In genomic region chr17:55324296-55324978, GRCh38 we compare ENCODE assay signal across 26 cellular contexts. TPM values are rescaled to one million over a fixed set of nuclear protein-coding genes. Genes with fewer than 3 reads are reported as not detected.
DNase-seq lines count a peak whose midpoint lies in the region; ATAC-seq and TF ChIP-seq lines count a peak whose summit lies in the region.
"Had no signal": no experiment of that assay in that cellular context is flagged by ENCODE, and none has a peak within 500 bp of the region (broad histone marks: within the 10 kb centered on the region; RNA-seq: fewer than 3 reads in every experiment).

No MANE protein-coding gene starts in this region.

- WGBS in heart left ventricle, 4 donors, result 89 to 91% (median 89%) methylated on average over 9 of the region's 9 CpGs

- no peaks in the 10 kb centered on the region for H3K4me1 Mint-ChIP-seq in activated CD8-positive, alpha-beta T cell treated with anti-CD3 and anti-CD28 coated beads for 36 hours (ENCODE audit: low read depth)
- H3K4me1 Mint-ChIP-seq: activated T-helper 17 cell treated with anti-CD3 and anti-CD28 coated beads, Interleukin-2, amount 50 U/mL, for 72 hours; stimulated activated memory B cell treated with anti-CD40 and anti-IgM and Interleukin-4, amounts not matched to agents 10 μg/mL and 1 μg/mL and 100 μg/mL, for 72 hours; T-cell had no signal

- H3K27ac ChIP-seq in heart left ventricle (no peak overlapping the region), parathyroid adenoma (no peak overlapping the region)
- H3K27ac ChIP-seq: BLaER1 treated with 17β-estradiol and CSF1 and Interleukin-3, amounts not matched to agents 10 nM and 100 nM; KMS-11; left lung; RWPE1 had no signal

- H3K4me1 ChIP-seq in heart left ventricle (peaks cover 0 to 3% (median 0%) of the 10 kb centered on the region in 12 donors), parathyroid adenoma (peaks cover 3% of the 10 kb centered on the region)
- H3K4me1 ChIP-seq: BLaER1 treated with 17β-estradiol and CSF1 and Interleukin-3, amounts not matched to agents 10 nM and 100 nM; left lung had no signal

- TF ChIP-seq POLR2A in heart left ventricle (IDR thresholded peaks at IDR 0.05), result no peak

- no peak for ATAC-seq in Right ventricle myocardium inferior
- ATAC-seq in heart left ventricle, result no peak
- no peak for ATAC-seq in activated CD8-positive, alpha-beta T cell treated with anti-CD3 and anti-CD28 coated beads for 36 hours
- no peak for ATAC-seq in GM21717 (IDR thresholded peaks at IDR 0.05; ENCODE audit: unreplicated experiment)
- no peak for ATAC-seq in HG02840 (IDR thresholded peaks at IDR 0.05; ENCODE audit: low FRiP score, unreplicated experiment)
- ATAC-seq: activated T-helper 17 cell treated with anti-CD3 and anti-CD28 coated beads, Interleukin-2, amount 50 U/mL, for 72 hours; left lung; stimulated activated memory B cell treated with anti-CD40 and anti-IgM and Interleukin-4, amounts not matched to agents 10 μg/mL and 1 μg/mL and 100 μg/mL, for 72 hours had no signal

- intact Hi-C loops in Right ventricle myocardium inferior (cut with DNase I) (no loop called here), heart left ventricle (cut with DNase I) (no loop called here)
- intact Hi-C loops in activated CD8-positive, alpha-beta T cell treated with anti-CD3 and anti-CD28 coated beads for 36 hours (cut with micrococcal nuclease), result no loop called here

- peak; percentile 66 for DNase-seq in Right ventricle myocardium inferior (ENCODE audit: missing footprints)
- DNase-seq in heart left ventricle, result no peak
- DNase-seq in HT-29 (ENCODE audit: low spot score), result peak; percentile 16
- DNase-seq in activated CD8-positive, alpha-beta T cell treated with anti-CD3 and anti-CD28 coated beads for 36 hours, result peak; percentile 38
- DNase-seq in NOMO-1 treated with dmso at 0.1 percent for 144 hours (lab: John Stamatoyannopoulos, UW; ENCODE audit: unreplicated experiment), result no peak
- DNase-seq: aorta, COR-L47, left lung, mesenchymal stem cell, MM.1S, NCI-H2081 treated with DMSO at 0.1 percent for 48 hours, NCI-H345, substantia nigra, T-cell, trophoblast cell had no signal

- no peak overlapping the region for H3K4me3 Mint-ChIP-seq in activated CD8-positive, alpha-beta T cell treated with anti-CD3 and anti-CD28 coated beads for 36 hours
- H3K4me3 Mint-ChIP-seq: activated naive CD8-positive, alpha-beta T cell; activated T-helper 17 cell treated with anti-CD3 and anti-CD28 coated beads, Interleukin-2, amount 50 U/mL, for 72 hours; stimulated activated memory B cell treated with anti-CD40 and anti-IgM and Interleukin-4, amounts not matched to agents 10 μg/mL and 1 μg/mL and 100 μg/mL, for 72 hours; T-cell had no signal

- no peaks in the 10 kb centered on the region for H3K9me3 ChIP-seq in heart left ventricle
- no peaks in the 10 kb centered on the region for H3K9me3 ChIP-seq in parathyroid adenoma (ENCODE audit: control insufficient read depth, low read length)
- H3K9me3 ChIP-seq: left lung had no signal

- CTCF ChIA-PET in activated CD8-positive, alpha-beta T cell treated with anti-CD3 and anti-CD28 coated beads for 36 hours (lab: Charles Lee), result interaction anchor here (1.5 to 2.1 kb wide), 2 partner anchors 24 to 32 kb away, joined by 7 to 8 read pairs; no protein-coding TSS in a partner anchor

- POLR2A ChIA-PET in activated CD8-positive, alpha-beta T cell treated with anti-CD3 and anti-CD28 coated beads for 36 hours (lab: Charles Lee), result interaction anchor here (1.5 kb wide), 1 partner anchor 10 kb away, joined by 4 read pairs; no protein-coding TSS in a partner anchor

- H3K27ac Mint-ChIP-seq in activated CD8-positive, alpha-beta T cell treated with anti-CD3 and anti-CD28 coated beads for 36 hours, result no peak overlapping the region
- H3K27ac Mint-ChIP-seq: activated naive CD8-positive, alpha-beta T cell; activated T-helper 17 cell treated with anti-CD3 and anti-CD28 coated beads, Interleukin-2, amount 50 U/mL, for 72 hours; stimulated activated memory B cell treated with anti-CD40 and anti-IgM and Interleukin-4, amounts not matched to agents 10 μg/mL and 1 μg/mL and 100 μg/mL, for 72 hours had no signal

- H3K79me2 ChIP-seq in parathyroid adenoma, result no peaks in the 10 kb centered on the region

- H3K27me3 Mint-ChIP-seq in activated CD8-positive, alpha-beta T cell treated with anti-CD3 and anti-CD28 coated beads for 36 hours, result peaks cover 3% of the 10 kb centered on the region
- H3K27me3 Mint-ChIP-seq: activated naive CD8-positive, alpha-beta T cell; activated T-helper 17 cell treated with anti-CD3 and anti-CD28 coated beads, Interleukin-2, amount 50 U/mL, for 72 hours had no signal

- no peak overlapping the region for H3K9ac ChIP-seq in parathyroid adenoma
- H3K9ac ChIP-seq: BLaER1 treated with 17β-estradiol and CSF1 and Interleukin-3, amounts not matched to agents 10 nM and 100 nM; KMS-11 had no signal

- no peak overlapping the region for H3K4me2 ChIP-seq in parathyroid adenoma (ENCODE audit: low read length)
- H3K4me2 ChIP-seq: BLaER1 treated with 17β-estradiol and CSF1 and Interleukin-3, amounts not matched to agents 10 nM and 100 nM; KMS-11 had no signal

- TF ChIP-seq CTCF in heart left ventricle (IDR thresholded peaks at IDR 0.05) (no peak), parathyroid adenoma (IDR thresholded peaks at IDR 0.05) (peak; percentile 16)
- no peak for TF ChIP-seq CTCF in activated CD8-positive, alpha-beta T cell treated with anti-CD3 and anti-CD28 coated beads for 36 hours (IDR thresholded peaks at IDR 0.05)

- H3K9me3 Mint-ChIP-seq in activated CD8-positive, alpha-beta T cell treated with anti-CD3 and anti-CD28 coated beads for 36 hours, result no peaks in the 10 kb centered on the region

- peaks cover 0 to 32% (median 7%) of the 10 kb centered on the region in 9 donors for H3K36me3 ChIP-seq in heart left ventricle
- no peaks in the 10 kb centered on the region for H3K36me3 ChIP-seq in parathyroid adenoma (ENCODE audit: control insufficient read depth, insufficient read depth, low read length)
- H3K36me3 ChIP-seq: BLaER1 treated with 17β-estradiol and CSF1 and Interleukin-3, amounts not matched to agents 10 nM and 100 nM had no signal

- H3K36me3 Mint-ChIP-seq in activated CD8-positive, alpha-beta T cell treated with anti-CD3 and anti-CD28 coated beads for 36 hours (ENCODE audit: low read depth), result no peaks in the 10 kb centered on the region
- H3K36me3 Mint-ChIP-seq: stimulated activated memory B cell treated with anti-CD40 and anti-IgM and Interleukin-4, amounts not matched to agents 10 μg/mL and 1 μg/mL and 100 μg/mL, for 72 hours; T-cell had no signal

- H3K27me3 ChIP-seq in heart left ventricle (no peaks in the 10 kb centered on the region), parathyroid adenoma (ENCODE audit: control insufficient read depth, insufficient read depth, low read length) (no peaks in the 10 kb centered on the region)
- H3K27me3 ChIP-seq: BLaER1 treated with 17β-estradiol and CSF1 and Interleukin-3, amounts not matched to agents 10 nM and 100 nM; left lung had no signal

- no peak overlapping the region for H3K4me3 ChIP-seq in heart left ventricle
- H3K4me3 ChIP-seq in parathyroid adenoma (ENCODE audit: low read depth, low read length), result no peak overlapping the region
- H3K4me3 ChIP-seq: BLaER1 treated with 17β-estradiol and CSF1 and Interleukin-3, amounts not matched to agents 10 nM and 100 nM; left lung had no signal

- H2AFZ ChIP-seq in parathyroid adenoma, result no peak overlapping the region

RNA-seq across cellular contexts. Expression of gene HLF, which starts 59.7 kb away (rescaled TPM):
- total RNA-seq in Right ventricle myocardium inferior (35.7 TPM), heart left ventricle (10 to 100 TPM in 7 of 9 donors, 1 to 10 TPM in 2; 7.5 to 46.3 (median 28.7) TPM)
- 1 to 10 TPM; 5.3 to 6.9 TPM for polyA plus RNA-seq in heart left ventricle
- total RNA-seq in HT-29 (2014; rRNA removed; shearing (Covaris generic)), result 0.05 and 0.08 TPM in 2 replicates
- under 1 TPM; 0.25 to 0.72 TPM for total RNA-seq in activated CD8-positive, alpha-beta T cell treated with anti-CD3 and anti-CD28 coated beads for 36 hours
- total RNA-seq: endothelial cell of umbilical vein had no signal
- polyA plus RNA-seq: AG04450, endothelial cell of umbilical vein had no signal

Comparison
In these comparisons a context has a peak if more than half of its experiments do, and no peak if none do; other contexts are left out.
1. DNase-seq: peak in Right ventricle myocardium inferior (single experiment), HT-29 (single experiment) and activated CD8-positive, alpha-beta T cell treated with anti-CD3 and anti-CD28 coated beads for 36 hours (single experiment); none in heart left ventricle (0 of 5) and NOMO-1 treated with dmso at 0.1 percent for 144 hours (single experiment).